Comparison of ENCODE assay signal across 8 cellular contexts in the genomic region with DNA sequence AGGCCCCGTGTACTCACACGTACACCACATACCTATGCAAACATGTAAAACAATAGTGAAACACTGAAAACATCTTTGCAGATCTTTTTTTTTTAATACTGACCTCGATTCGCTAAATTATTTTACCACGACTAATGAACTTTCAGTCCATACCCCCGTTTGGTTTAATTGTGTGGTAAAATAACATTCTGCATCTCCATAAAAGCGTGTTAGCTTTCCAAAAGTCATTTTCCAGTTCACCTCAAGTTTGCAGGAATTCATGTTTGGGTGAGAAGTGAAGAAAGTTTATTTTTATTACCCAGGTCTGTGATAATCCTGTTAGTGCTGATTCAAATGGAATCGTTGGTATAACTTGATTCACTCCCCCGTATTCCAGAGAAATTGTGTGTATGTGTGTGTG. TPM values are rescaled to one million over a fixed set of nuclear protein-coding genes. Genes with fewer than 3 reads are reported as not detected.
DNase-seq lines count a peak whose midpoint lies in the region; ATAC-seq and TF ChIP-seq lines count a peak whose summit lies in the region.

No MANE protein-coding gene starts in this region.

- H3K9ac ChIP-seq in SK-N-MC (ENCODE audit: insufficient read length) (peak overlapping the region; percentile 72), parathyroid adenoma (peak overlapping the region; percentile 9)

- H3K4me1 ChIP-seq in parathyroid adenoma: peaks cover 4% of the 10 kb centered on the region

- H3K9me3 ChIP-seq in SK-N-MC (ENCODE audit: low read depth, low read length) (no peaks in the 10 kb centered on the region), parathyroid adenoma (ENCODE audit: control insufficient read depth, low read length) (no peaks in the 10 kb centered on the region)

- H2AFZ ChIP-seq in parathyroid adenoma: peak overlapping the region; percentile 95

- H3K4me2 ChIP-seq in parathyroid adenoma (ENCODE audit: low read length): peak overlapping the region; percentile 71

- H3K4me3 ChIP-seq in GM08714 (ENCODE audit: low read length) (peak overlapping the region; percentile 95), SK-N-MC (peak overlapping the region; percentile 81), parathyroid adenoma (ENCODE audit: low read depth, low read length) (peak overlapping the region; percentile 85)

- no peak for DNase-seq in SK-N-MC (ENCODE audit: low read depth, low spot score)
- DNase-seq in fibroblast of peridontal ligament (ENCODE audit: extremely low read depth): peak; percentile 22
- DNase-seq in left colon: no peak
- DNase-seq in NCI-H146 treated with DMSO at 0.1 percent for 48 hours (lab: John Stamatoyannopoulos, UW; ENCODE audit: unreplicated experiment): no peak

- H3K27me3 ChIP-seq in parathyroid adenoma (ENCODE audit: control insufficient read depth, insufficient read depth, low read length): no peaks in the 10 kb centered on the region

- TF ChIP-seq CTCF in parathyroid adenoma (IDR thresholded peaks at IDR 0.05): no peak

- no peaks in the 10 kb centered on the region for H3K79me2 ChIP-seq in parathyroid adenoma

- peaks cover 12% of the 10 kb centered on the region for H3K36me3 ChIP-seq in SK-N-MC (ENCODE audit: insufficient read depth, low read length)
- H3K36me3 ChIP-seq in parathyroid adenoma (ENCODE audit: control insufficient read depth, insufficient read depth, low read length): no peaks in the 10 kb centered on the region

- H3K27ac ChIP-seq in SK-N-MC (no peak overlapping the region), parathyroid adenoma (peak overlapping the region; percentile 83)

- ATAC-seq in GM19397 (IDR thresholded peaks at IDR 0.05; ENCODE audit: unreplicated experiment) (no peak), left colon (no peak), GM19035 (IDR thresholded peaks at IDR 0.05; ENCODE audit: unreplicated experiment) (no peak)

- intact Hi-C loops in left colon (cut with DNase I, micrococcal nuclease): no loop called here

RNA-seq across cellular contexts. Expression of a gene that starts 0.7 kb away (rescaled TPM):
- total RNA-seq in left colon: 1 to 10 TPM; 2.0 to 2.2 TPM

RNA-seq across cellular contexts. Expression of a gene that starts 0.8 kb away (rescaled TPM):
- 10 to 100 TPM; 50.3 to 57.2 TPM for total RNA-seq in left colon
